ENCODE assay signal across 22 cellular contexts in the genomic region with DNA sequence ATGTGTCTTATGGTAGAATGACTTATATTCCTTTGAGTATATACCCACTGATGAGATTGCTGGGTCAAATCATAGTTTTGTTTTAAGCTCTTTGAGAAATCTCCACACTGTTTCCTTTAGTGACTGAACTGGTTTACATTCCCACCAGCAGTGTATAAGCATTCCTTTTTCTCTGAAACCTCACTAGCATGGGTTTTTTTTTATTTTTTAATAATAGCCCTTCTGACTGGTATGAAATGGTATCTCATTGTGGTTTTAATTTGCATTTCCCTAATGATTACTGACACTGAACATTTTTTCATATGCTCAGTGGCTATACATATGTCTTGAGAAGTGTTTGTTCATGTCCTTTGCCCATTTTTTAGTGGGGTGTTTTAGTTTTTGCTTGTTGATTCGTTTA.
DNase-seq lines count a peak whose midpoint lies in the region; ATAC-seq and TF ChIP-seq lines count a peak whose summit lies in the region.
"Had no signal": no experiment of that assay in that cellular context is flagged by ENCODE, and none has a peak within 500 bp of the region (broad histone marks: within the 10 kb centered on the region; RNA-seq: fewer than 3 reads in every experiment).

No MANE protein-coding gene starts in this region.

- POLR2A ChIA-PET in AG04450 (lab: Yijun Ruan, JAX), result no interaction called here

- H3K27me3 ChIP-seq in AG04450 (ENCODE audit: control insufficient read depth, insufficient read depth, low read length) (no peaks in the 10 kb centered on the region), RWPE2 (ENCODE audit: insufficient read depth, poor library complexity, severe bottlenecking) (no peaks in the 10 kb centered on the region), endodermal cell (ENCODE audit: control insufficient read depth, insufficient read depth, low read length, poor library complexity, severe bottlenecking) (no peaks in the 10 kb centered on the region)
- H3K27me3 ChIP-seq: BE2C had no signal

- CTCF ChIA-PET in AG04450 (lab: Charles Lee), result no interaction called here

- no peak overlapping the region for H3K9ac ChIP-seq in endodermal cell (ENCODE audit: extremely low read depth, low read length, poor library complexity, severe bottlenecking)

- TF ChIP-seq CTCF in AG04450 (IDR thresholded peaks at IDR 0.05; ENCODE audit: low read depth, low read length), result no peak
- TF ChIP-seq CTCF in HFFc6 (IDR thresholded peaks at IDR 0.05), result no peak
- no peak for TF ChIP-seq CTCF in RWPE2 (IDR thresholded peaks at IDR 0.05; ENCODE audit: poor library complexity, severe bottlenecking)
- no peak for TF ChIP-seq CTCF in endodermal cell (conservative IDR thresholded peaks at IDR 0.05)
- no peak for TF ChIP-seq CTCF in mesothelial cell of epicardium (IDR thresholded peaks at IDR 0.05; ENCODE audit: unreplicated experiment)

- ATAC-seq in RWPE2 (ENCODE audit: low read depth) (no peak), HG03439 (IDR thresholded peaks at IDR 0.05; ENCODE audit: unreplicated experiment) (no peak)
- ATAC-seq: A549, GM23338, HepG2 had no signal

- H3K4me3 ChIP-seq in AG04450 (ENCODE audit: low read depth, low read length) (no peak overlapping the region), RWPE2 (ENCODE audit: severe bottlenecking) (no peak overlapping the region), endodermal cell (ENCODE audit: low read length) (no peak overlapping the region)
- H3K4me3 ChIP-seq: A549, GM23338 had no signal

- no peak overlapping the region for H3K27ac ChIP-seq in AG04450 (ENCODE audit: low read depth, low read length)
- H3K27ac ChIP-seq in RWPE2 (ENCODE audit: poor library complexity, severe bottlenecking), result peak overlapping the region; percentile 96
- no peak overlapping the region for H3K27ac ChIP-seq in endodermal cell (ENCODE audit: low read depth, low read length)
- H3K27ac ChIP-seq: 22Rv1, A549 had no signal

- H3K27me3 Mint-ChIP-seq in HFFc6 (ENCODE audit: insufficient read depth) (no peaks in the 10 kb centered on the region), endodermal cell (ENCODE audit: insufficient read depth) (no peaks in the 10 kb centered on the region), mesothelial cell of epicardium (ENCODE audit: low read depth) (no peaks in the 10 kb centered on the region)
- H3K27me3 Mint-ChIP-seq: CD4-positive, CD25-positive, alpha-beta regulatory T cell; CD8-positive, alpha-beta memory T cell had no signal

- DNase-seq in AG04450 (ENCODE audit: low read depth, low spot score) (peak; percentile 6), HFFc6 (peak; percentile 62), RWPE2 (ENCODE audit: low spot score) (no peak), fibroblast of peridontal ligament (ENCODE audit: extremely low read depth) (peak; percentile 11), endodermal cell (no peak), mesothelial cell of epicardium (ENCODE audit: low spot score in 2 of 2, unreplicated experiment in 2 of 2) (no peak), NCI-H510A treated with DMSO at 0.1 percent for 48 hours (lab: John Stamatoyannopoulos, UW) (no peak)
- DNase-seq: BE2C; C1 segment of cervical spinal cord; CD4-positive, CD25-positive, alpha-beta regulatory T cell; CD8-positive, alpha-beta memory T cell; COR-L47; DMS 273 treated with DMSO at 0.1 percent for 48 hours; DMS53; DND-41; GDM1; HCEC 1CT had no signal

- no peak overlapping the region for H3K4me3 Mint-ChIP-seq in HFFc6
- no peak overlapping the region for H3K4me3 Mint-ChIP-seq in endodermal cell
- no peak overlapping the region for H3K4me3 Mint-ChIP-seq in mesothelial cell of epicardium
- H3K4me3 Mint-ChIP-seq: CD4-positive, CD25-positive, alpha-beta regulatory T cell; CD8-positive, alpha-beta memory T cell; GM23338 had no signal

- H3K27ac Mint-ChIP-seq in HFFc6 (peak overlapping the region; percentile 75), endodermal cell (no peak overlapping the region), mesothelial cell of epicardium (no peak overlapping the region)
- H3K27ac Mint-ChIP-seq: CD4-positive, CD25-positive, alpha-beta regulatory T cell; CD8-positive, alpha-beta memory T cell; GM23338 had no signal

- H3K4me1 Mint-ChIP-seq in HFFc6 (ENCODE audit: low read depth), result peaks cover 66% of the 10 kb centered on the region
- H3K4me1 Mint-ChIP-seq in endodermal cell, result no peaks in the 10 kb centered on the region
- no peaks in the 10 kb centered on the region for H3K4me1 Mint-ChIP-seq in mesothelial cell of epicardium
- H3K4me1 Mint-ChIP-seq: CD4-positive, CD25-positive, alpha-beta regulatory T cell; CD8-positive, alpha-beta memory T cell; GM23338 had no signal

- H3K9me3 Mint-ChIP-seq in HFFc6 (peaks cover 40% of the 10 kb centered on the region), endodermal cell (peaks cover 6% of the 10 kb centered on the region), mesothelial cell of epicardium (peaks cover 47% of the 10 kb centered on the region)

- H3K36me3 Mint-ChIP-seq in HFFc6 (ENCODE audit: low read depth) (peaks cover 16% of the 10 kb centered on the region), endodermal cell (ENCODE audit: low read depth) (no peaks in the 10 kb centered on the region), mesothelial cell of epicardium (no peaks in the 10 kb centered on the region)
- H3K36me3 Mint-ChIP-seq: CD4-positive, CD25-positive, alpha-beta regulatory T cell; CD8-positive, alpha-beta memory T cell had no signal

- WGBS in endodermal cell (ENCODE audit: insufficient coverage in 1 of 2, insufficient read length in 1 of 2), 2 experiments, result no CpG with 5 or more reads among the region's 1 CpG

- H3K36me3 ChIP-seq in RWPE2 (ENCODE audit: low read depth) (no peaks in the 10 kb centered on the region), endodermal cell (ENCODE audit: control insufficient read depth, insufficient read depth, low read length) (no peaks in the 10 kb centered on the region)
- H3K36me3 ChIP-seq: BE2C had no signal

- H3K4me1 ChIP-seq in RWPE2 (ENCODE audit: insufficient read depth, poor library complexity, severe bottlenecking) (peaks cover 16% of the 10 kb centered on the region), endodermal cell (ENCODE audit: control insufficient read depth, insufficient read depth, low read length) (no peaks in the 10 kb centered on the region)
- H3K4me1 ChIP-seq: A549, BE2C had no signal

- peaks cover 10% of the 10 kb centered on the region for H3K9me3 ChIP-seq in AG04450 (ENCODE audit: control insufficient read depth, insufficient read depth, low read length)
- peaks cover 4% of the 10 kb centered on the region for H3K9me3 ChIP-seq in RWPE2 (ENCODE audit: severe bottlenecking)
- peaks cover 4% of the 10 kb centered on the region for H3K9me3 ChIP-seq in endodermal cell (ENCODE audit: control insufficient read depth, low read length)
- H3K9me3 ChIP-seq: A549, BE2C had no signal

Comparison
In these comparisons a context has a peak if more than half of its experiments do, and no peak if none do; other contexts are left out.
1. DNase-seq: peak in AG04450 (single experiment), HFFc6 (single experiment) and fibroblast of peridontal ligament (single experiment); none in RWPE2 (single experiment), endodermal cell (single experiment), mesothelial cell of epicardium (0 of 2) and NCI-H510A treated with DMSO at 0.1 percent for 48 hours (single experiment).